15 cellular contexts compared by ENCODE assay signal in genomic region chr3:119301662-119302061, GRCh38. TPM values are rescaled to one million over a fixed set of nuclear protein-coding genes. Genes with fewer than 3 reads are reported as not detected.
DNase-seq lines count a peak whose midpoint lies in the region; ATAC-seq and TF ChIP-seq lines count a peak whose summit lies in the region.
"Had no signal": no experiment of that assay in that cellular context is flagged by ENCODE, and none has a peak within 500 bp of the region (broad histone marks: within the 10 kb centered on the region; RNA-seq: fewer than 3 reads in every experiment).

No MANE protein-coding gene starts in this region.

- TF ChIP-seq EP300 in upper lobe of left lung (IDR thresholded peaks at IDR 0.05), result no peak

- peaks cover 7% of the 10 kb centered on the region for H3K27me3 Mint-ChIP-seq in activated naive CD8-positive, alpha-beta T cell treated with anti-CD3 and anti-CD28 coated beads, Interleukin-2, amount 10 ng/mL, durations not matched to agents 7 days and 5 days
- no peaks in the 10 kb centered on the region for H3K27me3 Mint-ChIP-seq in activated naive CD8-positive, alpha-beta T cell treated with anti-CD3 and anti-CD28 coated beads for 36 hours
- peaks cover 38% of the 10 kb centered on the region for H3K27me3 Mint-ChIP-seq in activated T-helper 1 cell treated with anti-CD3 and anti-CD28 coated beads, Interleukin-12 subunit alpha, Interleukin-12 subunit beta, Interleukin-2, Interleukin-4 antibody, amounts not matched to agents 30 ng/mL and 10 ng/mL and 1 ng/mL, durations not matched to agents 14 hours and 24 hours and 36 hours (ENCODE audit: insufficient read depth)

- 29 to 47% methylated on average over 3 of the region's 3 CpGs for WGBS in lung, 2 donors
- 42 to 46% methylated on average over 3 of the region's 3 CpGs for WGBS in upper lobe of left lung, 2 donors

- no peaks in the 10 kb centered on the region for H3K27me3 ChIP-seq in ascending aorta
- H3K27me3 ChIP-seq in lung (ENCODE audit: control insufficient read depth, insufficient read depth), result no peaks in the 10 kb centered on the region
- no peaks in the 10 kb centered on the region for H3K27me3 ChIP-seq in upper lobe of left lung
- H3K27me3 ChIP-seq in BE2C, result no peaks in the 10 kb centered on the region
- H3K27me3 ChIP-seq: neutrophil had no signal

- no peak overlapping the region for H3K4me3 Mint-ChIP-seq in activated naive CD8-positive, alpha-beta T cell treated with anti-CD3 and anti-CD28 coated beads, Interleukin-2, amount 10 ng/mL, durations not matched to agents 7 days and 5 days
- no peak overlapping the region for H3K4me3 Mint-ChIP-seq in activated naive CD8-positive, alpha-beta T cell treated with anti-CD3 and anti-CD28 coated beads for 36 hours
- H3K4me3 Mint-ChIP-seq in activated T-helper 1 cell treated with anti-CD3 and anti-CD28 coated beads, Interleukin-12 subunit alpha, Interleukin-12 subunit beta, Interleukin-2, Interleukin-4 antibody, amounts not matched to agents 30 ng/mL and 10 ng/mL and 1 ng/mL, durations not matched to agents 14 hours and 24 hours and 36 hours, result no peak overlapping the region

- H3K36me3 ChIP-seq in ascending aorta (no peaks in the 10 kb centered on the region), lung (ENCODE audit: control insufficient read depth in 2 of 2, insufficient read depth in 2 of 2, low read length in 2 of 2) (peaks cover 0 to 12% of the 10 kb centered on the region in 2 donors), upper lobe of left lung (peaks cover 0 to 24% (median 0%) of the 10 kb centered on the region in 4 donors), BE2C (no peaks in the 10 kb centered on the region)
- H3K36me3 ChIP-seq: neutrophil had no signal

- no peak overlapping the region for H3K4me3 ChIP-seq in ascending aorta
- no peak overlapping the region for H3K4me3 ChIP-seq in lung
- H3K4me3 ChIP-seq in upper lobe of left lung, result no peak overlapping the region
- H3K4me3 ChIP-seq in BE2C (ENCODE audit: low read depth, low read length), result no peak overlapping the region
- H3K4me3 ChIP-seq: GM23248 had no signal

- no peaks in the 10 kb centered on the region for H3K9me3 ChIP-seq in ascending aorta
- H3K9me3 ChIP-seq in lung (ENCODE audit: control insufficient read depth in 2 of 2, insufficient read depth in 1 of 2, low read length in 1 of 2), result no peaks in the 10 kb centered on the region
- H3K9me3 ChIP-seq in upper lobe of left lung, result no peaks in the 10 kb centered on the region
- no peaks in the 10 kb centered on the region for H3K9me3 ChIP-seq in BE2C
- H3K9me3 ChIP-seq: neutrophil had no signal

- peaks cover 29% of the 10 kb centered on the region for H3K4me1 Mint-ChIP-seq in activated naive CD8-positive, alpha-beta T cell treated with anti-CD3 and anti-CD28 coated beads, Interleukin-2, amount 10 ng/mL, durations not matched to agents 7 days and 5 days
- peaks cover 38% of the 10 kb centered on the region for H3K4me1 Mint-ChIP-seq in activated naive CD8-positive, alpha-beta T cell treated with anti-CD3 and anti-CD28 coated beads for 36 hours
- peaks cover 40% of the 10 kb centered on the region for H3K4me1 Mint-ChIP-seq in activated T-helper 1 cell treated with anti-CD3 and anti-CD28 coated beads, Interleukin-12 subunit alpha, Interleukin-12 subunit beta, Interleukin-2, Interleukin-4 antibody, amounts not matched to agents 30 ng/mL and 10 ng/mL and 1 ng/mL, durations not matched to agents 14 hours and 24 hours and 36 hours (ENCODE audit: low read depth)

- DNase-seq in activated naive CD8-positive, alpha-beta T cell treated with anti-CD3 and anti-CD28 coated beads, Interleukin-2, amount 10 ng/mL, durations not matched to agents 7 days and 5 days, result no peak
- DNase-seq in activated naive CD8-positive, alpha-beta T cell treated with anti-CD3 and anti-CD28 coated beads for 36 hours, result no peak
- no peak for DNase-seq in ascending aorta (ENCODE audit: low spot score in 2 of 2)
- DNase-seq in lung (ENCODE audit: low spot score), result no peak
- DNase-seq in upper lobe of left lung, result peak in 1 of 2 donors; percentile 51
- no peak for DNase-seq in BE2C
- DNase-seq in activated T-helper 1 cell treated with anti-CD3 and anti-CD28 coated beads, Interleukin-12 subunit alpha, Interleukin-12 subunit beta, Interleukin-2, Interleukin-4 antibody, amounts not matched to agents 30 ng/mL and 10 ng/mL and 1 ng/mL, durations not matched to agents 14 hours and 24 hours and 36 hours (ENCODE audit: low spot score), result no peak
- DNase-seq: ACHN, left cardiac atrium, NCI-H1417, NCI-H510A, RPMI8226 had no signal

- H3K4me1 ChIP-seq in ascending aorta, result peaks cover 1 to 6% of the 10 kb centered on the region in 2 donors
- H3K4me1 ChIP-seq in lung (ENCODE audit: control insufficient read depth in 2 of 2, insufficient read depth in 2 of 2, low read length in 2 of 2), result peaks cover 34 to 45% of the 10 kb centered on the region in 2 donors
- H3K4me1 ChIP-seq in upper lobe of left lung, result peaks cover 78 to 94% (median 86%) of the 10 kb centered on the region in 4 donors
- no peaks in the 10 kb centered on the region for H3K4me1 ChIP-seq in BE2C

- TF ChIP-seq POLR2A in upper lobe of left lung (IDR thresholded peaks at IDR 0.05), result no peak

- H3K36me3 Mint-ChIP-seq in activated naive CD8-positive, alpha-beta T cell treated with anti-CD3 and anti-CD28 coated beads, Interleukin-2, amount 10 ng/mL, durations not matched to agents 7 days and 5 days, result no peaks in the 10 kb centered on the region
- peaks cover 19% of the 10 kb centered on the region for H3K36me3 Mint-ChIP-seq in activated naive CD8-positive, alpha-beta T cell treated with anti-CD3 and anti-CD28 coated beads for 36 hours
- H3K36me3 Mint-ChIP-seq in activated T-helper 1 cell treated with anti-CD3 and anti-CD28 coated beads, Interleukin-12 subunit alpha, Interleukin-12 subunit beta, Interleukin-2, Interleukin-4 antibody, amounts not matched to agents 30 ng/mL and 10 ng/mL and 1 ng/mL, durations not matched to agents 14 hours and 24 hours and 36 hours (ENCODE audit: low read depth), result peaks cover 23% of the 10 kb centered on the region

- peak; percentile 45 for ATAC-seq in activated naive CD8-positive, alpha-beta T cell treated with anti-CD3 and anti-CD28 coated beads, Interleukin-2, amount 10 ng/mL, durations not matched to agents 7 days and 5 days (ENCODE audit: low read depth)
- no peak for ATAC-seq in lung (ENCODE audit: insufficient read depth, low FRiP score)
- peak; percentile 15 to 51 for ATAC-seq in upper lobe of left lung (ENCODE audit: low FRiP score in 2 of 2)
- ATAC-seq in GM18909 (IDR thresholded peaks at IDR 0.05; ENCODE audit: poor library complexity, unreplicated experiment), result no peak

- H3K27ac ChIP-seq in ascending aorta (peak overlapping the region; percentile 27 to 38), lung (ENCODE audit: low read depth in 1 of 2, low read length in 1 of 2) (peak overlapping the region; percentile 11 to 83), upper lobe of left lung (peak overlapping the region in 3 of 4 donors; percentile 59 to 98 (median 63))
- H3K27ac ChIP-seq: GM23248, neutrophil had no signal

- intact Hi-C loops in ascending aorta (cut with DNase I), result no loop called here
- intact Hi-C loops in activated T-helper 1 cell treated with anti-CD3 and anti-CD28 coated beads, Interleukin-12 subunit alpha, Interleukin-12 subunit beta, Interleukin-2, Interleukin-4 antibody, amounts not matched to agents 30 ng/mL and 10 ng/mL and 1 ng/mL, durations not matched to agents 14 hours and 24 hours and 36 hours (cut with micrococcal nuclease), result no loop called here

- POLR2A ChIA-PET in activated naive CD8-positive, alpha-beta T cell treated with anti-CD3 and anti-CD28 coated beads, Interleukin-2, amount 10 ng/mL, durations not matched to agents 7 days and 5 days (lab: Charles Lee), result no interaction called here

- TF ChIP-seq CTCF in ascending aorta (IDR thresholded peaks at IDR 0.05) (no peak), lung (IDR thresholded peaks at IDR 0.05; ENCODE audit: control extremely low read depth, extremely low read depth) (no peak), upper lobe of left lung (IDR thresholded peaks at IDR 0.05) (no peak), BE2C (IDR thresholded peaks at IDR 0.05; ENCODE audit: low read depth, low read length) (no peak)

- peaks cover 2% of the 10 kb centered on the region for H3K9me3 Mint-ChIP-seq in activated naive CD8-positive, alpha-beta T cell treated with anti-CD3 and anti-CD28 coated beads, Interleukin-2, amount 10 ng/mL, durations not matched to agents 7 days and 5 days
- H3K9me3 Mint-ChIP-seq in activated naive CD8-positive, alpha-beta T cell treated with anti-CD3 and anti-CD28 coated beads for 36 hours, result no peaks in the 10 kb centered on the region
- no peaks in the 10 kb centered on the region for H3K9me3 Mint-ChIP-seq in activated T-helper 1 cell treated with anti-CD3 and anti-CD28 coated beads, Interleukin-12 subunit alpha, Interleukin-12 subunit beta, Interleukin-2, Interleukin-4 antibody, amounts not matched to agents 30 ng/mL and 10 ng/mL and 1 ng/mL, durations not matched to agents 14 hours and 24 hours and 36 hours

- H3K27ac Mint-ChIP-seq in activated naive CD8-positive, alpha-beta T cell treated with anti-CD3 and anti-CD28 coated beads, Interleukin-2, amount 10 ng/mL, durations not matched to agents 7 days and 5 days, result no peak overlapping the region
- no peak overlapping the region for H3K27ac Mint-ChIP-seq in activated naive CD8-positive, alpha-beta T cell treated with anti-CD3 and anti-CD28 coated beads for 36 hours
- no peak overlapping the region for H3K27ac Mint-ChIP-seq in activated T-helper 1 cell treated with anti-CD3 and anti-CD28 coated beads, Interleukin-12 subunit alpha, Interleukin-12 subunit beta, Interleukin-2, Interleukin-4 antibody, amounts not matched to agents 30 ng/mL and 10 ng/mL and 1 ng/mL, durations not matched to agents 14 hours and 24 hours and 36 hours

RNA-seq across cellular contexts. Expression of gene ARHGAP31, which starts 7.5 kb away (rescaled TPM):
- 1 to 10 TPM; 1.6 to 1.7 TPM for total RNA-seq in activated naive CD8-positive, alpha-beta T cell treated with anti-CD3 and anti-CD28 coated beads, Interleukin-2, amount 10 ng/mL, durations not matched to agents 7 days and 5 days
- 1 to 10 TPM; 8.9 to 9.7 TPM for total RNA-seq in activated naive CD8-positive, alpha-beta T cell treated with anti-CD3 and anti-CD28 coated beads for 36 hours
- total RNA-seq in ascending aorta (31.4 TPM), lung (10 to 100 TPM; 45.8 to 58.5 TPM), upper lobe of left lung (10 to 100 TPM; 47.1 to 91.0 (median 66.2) TPM)
- 10 to 100 TPM; 11.6 to 17.5 TPM for polyA plus RNA-seq in lung
- 2.5 TPM for polyA plus RNA-seq in BE2C (2012; ENCODE audit: insufficient read depth, insufficient read length, low read depth)
- 7.5 and 8.0 TPM in 2 replicates for total RNA-seq in activated T-helper 1 cell treated with anti-CD3 and anti-CD28 coated beads, Interleukin-12 subunit alpha, Interleukin-12 subunit beta, Interleukin-2, Interleukin-4 antibody, amounts not matched to agents 30 ng/mL and 10 ng/mL and 1 ng/mL, durations not matched to agents 14 hours and 24 hours and 36 hours

Comparison
In these comparisons a context has a peak if more than half of its experiments do, and no peak if none do; other contexts are left out.
1. ATAC-seq: peak in activated naive CD8-positive, alpha-beta T cell treated with anti-CD3 and anti-CD28 coated beads, Interleukin-2, amount 10 ng/mL, durations not matched to agents 7 days and 5 days (single experiment) and upper lobe of left lung (2 of 2); none in lung (single experiment) and GM18909 (single experiment).
2. Peak in every context shown above with its lines, with median percentiles within 50 percentile points of each other: H3K27ac ChIP-seq.